1 cellular context compared by ENCODE assay signal in the genomic region with DNA sequence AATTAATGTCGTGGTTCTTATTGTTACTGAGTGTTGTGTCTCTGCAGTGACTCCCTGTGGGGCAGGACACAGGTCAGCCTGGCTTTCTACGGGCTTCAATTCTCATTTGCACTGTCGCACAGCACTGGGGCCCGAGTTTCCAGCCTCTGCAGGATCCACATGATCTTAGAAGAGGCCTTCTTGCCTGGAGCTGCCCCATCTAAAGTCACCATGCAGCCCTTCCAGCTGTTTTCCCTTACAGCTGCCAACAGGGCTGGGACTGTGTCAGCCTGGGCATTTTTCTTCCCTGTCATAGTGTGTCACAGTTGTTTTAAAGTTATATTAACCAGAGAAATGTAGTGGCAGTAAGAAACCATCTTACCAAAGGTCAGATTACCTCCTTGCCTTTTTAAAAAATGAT.
TF ChIP-seq lines count a peak whose summit lies in the region.

No MANE protein-coding gene starts in this region.

TF ChIP-seq in HEK293T, 16 proteins besides CTCF, POLR2A, EP300 and RAD21 (continued from another document):
- TF ChIP-seq LEF1 (IDR thresholded peaks at IDR 0.05; ENCODE audit: borderline replicate concordance) (no peak), NFRKB (IDR thresholded peaks at IDR 0.05) (no peak), HDGF (IDR thresholded peaks at IDR 0.05; ENCODE audit: borderline replicate concordance) (no peak), CTBP1 (IDR thresholded peaks at IDR 0.05; ENCODE audit: borderline replicate concordance) (no peak), ZNF384 (IDR thresholded peaks at IDR 0.05) (no peak), SUZ12 (IDR thresholded peaks at IDR 0.05) (no peak), SP1 (IDR thresholded peaks at IDR 0.05) (no peak), FOXM1 (IDR thresholded peaks at IDR 0.05; ENCODE audit: borderline replicate concordance) (no peak), FOXK2 (IDR thresholded peaks at IDR 0.05) (no peak), ARNT (IDR thresholded peaks at IDR 0.05) (no peak), TARDBP (IDR thresholded peaks at IDR 0.05) (no peak), BHLHE40 (IDR thresholded peaks at IDR 0.05; ENCODE audit: borderline replicate concordance) (no peak), L3MBTL2 (conservative IDR thresholded peaks at IDR 0.05) (no peak), FOXA1 (IDR thresholded peaks at IDR 0.05) (no peak)
- TF ChIP-seq, protein P1, sequence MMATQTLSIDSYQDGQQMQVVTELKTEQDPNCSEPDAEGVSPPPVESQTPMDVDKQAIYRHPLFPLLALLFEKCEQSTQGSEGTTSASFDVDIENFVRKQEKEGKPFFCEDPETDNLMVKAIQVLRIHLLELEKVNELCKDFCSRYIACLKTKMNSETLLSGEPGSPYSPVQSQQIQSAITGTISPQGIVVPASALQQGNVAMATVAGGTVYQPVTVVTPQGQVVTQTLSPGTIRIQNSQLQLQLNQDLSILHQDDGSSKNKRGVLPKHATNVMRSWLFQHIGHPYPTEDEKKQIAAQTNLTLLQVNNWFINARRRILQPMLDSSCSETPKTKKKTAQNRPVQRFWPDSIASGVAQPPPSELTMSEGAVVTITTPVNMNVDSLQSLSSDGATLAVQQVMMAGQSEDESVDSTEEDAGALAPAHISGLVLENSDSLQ (IDR thresholded peaks at IDR 0.05), result no peak
